Comparison of ENCODE assay signal across 21 cellular contexts in genomic region chr4:123093247-123093646, GRCh38.
DNase-seq lines count a peak whose midpoint lies in the region; ATAC-seq, FAIRE-seq and TF ChIP-seq lines count a peak whose summit lies in the region.
"Had no signal": no experiment of that assay in that cellular context is flagged by ENCODE, and none has a peak within 500 bp of the region (broad histone marks: within the 10 kb centered on the region; RNA-seq: fewer than 3 reads in every experiment).

No MANE protein-coding gene starts in this region.

- H3K9me3 Mint-ChIP-seq in activated CD8-positive, alpha-beta memory T cell treated with anti-CD3 and anti-CD28 coated beads, Interleukin-2, amount 10 ng/mL, durations not matched to agents 7 days and 5 days (ENCODE audit: low read depth): no peaks in the 10 kb centered on the region

- 100% methylated on average over 3 of the region's 3 CpGs for whole genome bisulfite sequencing in GM12878 (ENCODE audit: insufficient coverage, insufficient replicate concordance, low lambda C conversion rate, missing lambda C conversion rate)

- no peak overlapping the region for H2AFZ ChIP-seq in GM12878 (ENCODE audit: control insufficient read depth, low read depth, low read length)
- no peak overlapping the region for H2AFZ ChIP-seq in osteoblast (ENCODE audit: low read length)
- H2AFZ ChIP-seq: PC-9 had no signal

- H3K4me2 ChIP-seq in GM12878 (ENCODE audit: control insufficient read depth, insufficient read depth) (no peak overlapping the region), osteoblast (ENCODE audit: insufficient read depth, low read length) (no peak overlapping the region)
- H3K4me2 ChIP-seq: PC-9 had no signal

- no peak overlapping the region for H3K4me3 ChIP-seq in GM12878
- no peak overlapping the region for H3K4me3 ChIP-seq in osteoblast (ENCODE audit: insufficient read depth, low read length)
- H3K4me3 ChIP-seq in mucosa of descending colon: no peak overlapping the region
- H3K4me3 ChIP-seq: esophagus squamous epithelium, PC-9, SJSA1, uterus had no signal

- DNase-seq in activated CD8-positive, alpha-beta memory T cell treated with anti-CD3 and anti-CD28 coated beads, Interleukin-2, amount 10 ng/mL, durations not matched to agents 7 days and 5 days: no peak
- DNase-seq in activated CD8-positive, alpha-beta memory T cell treated with anti-CD3 and anti-CD28 coated beads for 24 hours: no peak
- DNase-seq in NCI-H69 (lab: John Stamatoyannopoulos, UW): peak; percentile 5
- no peak for DNase-seq in GM12878 (ENCODE audit: low read depth, low spot score)
- DNase-seq in osteoblast (ENCODE audit: insufficient read length, low spot score, missing footprints): no peak
- no peak for DNase-seq in mucosa of descending colon
- DNase-seq in kidney glomerular epithelial cell (lab: John Stamatoyannopoulos, UW): no peak
- DNase-seq: activated CD4-positive, CD25-positive, alpha-beta regulatory T cell; C1 segment of cervical spinal cord; esophagus squamous epithelium; HCEC 1CT; left ventricle myocardium superior; NCI-H1105 treated with DMSO at 0.1 percent for 48 hours; NCI-H2107; NCI-H524 treated with DMSO at 0.1 percent for 48 hours; PC-9; stimulated activated CD4-positive, alpha-beta T cell treated with anti-CD3 and anti-CD28 coated beads, Interleukin-4, amount 100 ng/mL, for 4 hours; uterus had no signal

- no peaks in the 10 kb centered on the region for H4K20me1 ChIP-seq in GM12878 (ENCODE audit: control insufficient read depth, insufficient read depth)
- no peaks in the 10 kb centered on the region for H4K20me1 ChIP-seq in osteoblast (ENCODE audit: insufficient read depth, low read length)

- intact Hi-C loops in GM12878 (cut with micrococcal nuclease; ENCODE audit: unreplicated experiment) (no loop called here), mucosa of descending colon (cut with DNase I, micrococcal nuclease) (no loop called here)

- BruUV-seq in GM12878 (replicated peaks; lab: Mats Ljungman, UMichigan): no TSS peak

- H3K9me3 ChIP-seq in GM12878 (replicated peaks; ENCODE audit: control insufficient read depth, insufficient read depth, low read length) (no peaks in the 10 kb centered on the region), osteoblast (ENCODE audit: low read depth, low read length) (no peaks in the 10 kb centered on the region), mucosa of descending colon (peaks cover 5% of the 10 kb centered on the region)
- H3K9me3 ChIP-seq: esophagus squamous epithelium, neutrophil, uterus had no signal

- CTCF ChIA-PET in activated CD8-positive, alpha-beta memory T cell treated with anti-CD3 and anti-CD28 coated beads, Interleukin-2, amount 10 ng/mL, durations not matched to agents 7 days and 5 days (lab: Charles Lee): no interaction called here
- CTCF ChIA-PET in GM12878 (lab: Yijun Ruan, JAX): interaction anchor here (1.7 kb wide), 1 partner anchor 9 kb away, joined by 6 read pairs; no protein-coding TSS in a partner anchor

- in situ Hi-C loops in GM12878 (cut with MboI): loop anchor here (10.0 kb wide), 1 partner anchor 572 kb away; no protein-coding TSS in a partner anchor

- no peak overlapping the region for H3K27ac Mint-ChIP-seq in activated CD8-positive, alpha-beta memory T cell treated with anti-CD3 and anti-CD28 coated beads, Interleukin-2, amount 10 ng/mL, durations not matched to agents 7 days and 5 days

- H3K4me3 Mint-ChIP-seq in activated CD8-positive, alpha-beta memory T cell treated with anti-CD3 and anti-CD28 coated beads, Interleukin-2, amount 10 ng/mL, durations not matched to agents 7 days and 5 days: no peak overlapping the region

- TF ChIP-seq RAD21 in GM12878 (IDR thresholded peaks at IDR 0.05; ENCODE audit: insufficient read depth, low read depth, low read length): no peak

- TF ChIP-seq CTCF in GM12878 (IDR thresholded peaks at IDR 0.05 in 2 of 3, conservative IDR thresholded peaks at IDR 0.05 in 1 of 3; ENCODE audit: control insufficient read depth in 2 of 3, extremely low read depth in 1 of 3, insufficient read depth in 1 of 3, low read depth in 3 of 3, low read length in 3 of 3): no peak
- TF ChIP-seq CTCF in osteoblast (IDR thresholded peaks at IDR 0.05; ENCODE audit: extremely low read depth, low read depth, low read length): peak; percentile 10
- TF ChIP-seq CTCF in mucosa of descending colon (IDR thresholded peaks at IDR 0.05): no peak

- POLR2A ChIA-PET in GM12878 (lab: Charles Lee): no interaction called here

- H3K4me1 ChIP-seq in GM12878 (ENCODE audit: control insufficient read depth, insufficient read depth, low read length) (no peaks in the 10 kb centered on the region), osteoblast (ENCODE audit: insufficient read depth, low read length) (no peaks in the 10 kb centered on the region), mucosa of descending colon (ENCODE audit: low read depth) (no peaks in the 10 kb centered on the region)
- H3K4me1 ChIP-seq: esophagus squamous epithelium, uterus had no signal

- H3K27ac ChIP-seq in GM12878 (ENCODE audit: control insufficient read depth, insufficient read depth) (no peak overlapping the region), osteoblast (ENCODE audit: low read depth, low read length) (no peak overlapping the region)
- H3K27ac ChIP-seq: esophagus squamous epithelium, neutrophil, PC-9, SJSA1, uterus had no signal

- TF ChIP-seq POLR2A in GM12878 (IDR thresholded peaks at IDR 0.05; ENCODE audit: low read depth, low read length): no peak

- peaks cover 0 to 3% of the 10 kb centered on the region in 2 experiments; a peak in 2 of 4 replicates for H3K36me3 ChIP-seq in GM12878 (ENCODE audit: control insufficient read depth in 2 of 2, insufficient read depth in 2 of 2, low read length in 1 of 2)
- H3K36me3 ChIP-seq in osteoblast (ENCODE audit: insufficient read depth, low read length): peaks cover 5% of the 10 kb centered on the region
- H3K36me3 ChIP-seq in mucosa of descending colon (ENCODE audit: low read depth): no peaks in the 10 kb centered on the region
- H3K36me3 ChIP-seq: neutrophil, uterus had no signal

- peaks cover 23% of the 10 kb centered on the region for H3K36me3 Mint-ChIP-seq in activated CD8-positive, alpha-beta memory T cell treated with anti-CD3 and anti-CD28 coated beads, Interleukin-2, amount 10 ng/mL, durations not matched to agents 7 days and 5 days

- SMC1A ChIA-PET in GM12878 (lab: Charles Lee; ENCODE audit: uncharacterized antibody, unreplicated experiment): interaction anchor here (1.5 kb wide), 1 partner anchor 9 kb away, joined by 11 read pairs; no protein-coding TSS in a partner anchor

- peak; percentile 23 for ATAC-seq in activated CD8-positive, alpha-beta memory T cell treated with anti-CD3 and anti-CD28 coated beads, Interleukin-2, amount 10 ng/mL, durations not matched to agents 7 days and 5 days
- peak; percentile 28 for ATAC-seq in GM12878
- no peak for ATAC-seq in mucosa of descending colon
- ATAC-seq in HG03469 (IDR thresholded peaks at IDR 0.05; ENCODE audit: unreplicated experiment): no peak
- ATAC-seq: left ventricle myocardium superior had no signal

- TF ChIP-seq EP300 in GM12878 (IDR thresholded peaks at IDR 0.05; ENCODE audit: borderline replicate concordance in 1 of 2, control insufficient read depth in 1 of 2, low read depth in 2 of 2, low read length in 2 of 2): no peak

- no peak overlapping the region for H3K9ac ChIP-seq in GM12878 (ENCODE audit: control insufficient read depth, insufficient read depth, low read length)

- H3K4me1 Mint-ChIP-seq in activated CD8-positive, alpha-beta memory T cell treated with anti-CD3 and anti-CD28 coated beads, Interleukin-2, amount 10 ng/mL, durations not matched to agents 7 days and 5 days: peaks cover 3% of the 10 kb centered on the region

- H3K27me3 ChIP-seq in GM12878 (replicated peaks in 1 of 2; ENCODE audit: control insufficient read depth in 2 of 2, insufficient read depth in 2 of 2, low read length in 1 of 2) (no peaks in the 10 kb centered on the region), osteoblast (ENCODE audit: insufficient read depth, low read length) (no peaks in the 10 kb centered on the region)
- H3K27me3 ChIP-seq: esophagus squamous epithelium, neutrophil, SJSA1, uterus had no signal

- FAIRE-seq in GM12878 (lab: Jason Lieb, UNC): no peak

- H3K79me2 ChIP-seq in GM12878 (ENCODE audit: control insufficient read depth, insufficient read depth, low read length) (no peaks in the 10 kb centered on the region), osteoblast (ENCODE audit: insufficient read depth, low read length) (no peaks in the 10 kb centered on the region)

- no peaks in the 10 kb centered on the region for H3K27me3 Mint-ChIP-seq in activated CD8-positive, alpha-beta memory T cell treated with anti-CD3 and anti-CD28 coated beads, Interleukin-2, amount 10 ng/mL, durations not matched to agents 7 days and 5 days

- RAD21 ChIA-PET in GM12878 (lab: Charles Lee; ENCODE audit: unreplicated experiment): no interaction called here

TF ChIP-seq in GM12878, 131 proteins besides CTCF, POLR2A, EP300 and RAD21:
- no peak for TF ChIP-seq IKZF2 (IDR thresholded peaks at IDR 0.05)
- no peak for TF ChIP-seq ZNF622 (IDR thresholded peaks at IDR 0.05)
- no peak for TF ChIP-seq RB1 (IDR thresholded peaks at IDR 0.05; ENCODE audit: borderline replicate concordance)
- TF ChIP-seq SP1 (IDR thresholded peaks at IDR 0.05; ENCODE audit: low read depth, low read length): no peak
- no peak for TF ChIP-seq ETV6 (conservative IDR thresholded peaks at IDR 0.05 in 1 of 2, IDR thresholded peaks at IDR 0.05 in 1 of 2; ENCODE audit: borderline replicate concordance in 1 of 2, low read depth in 1 of 2)
- TF ChIP-seq MEF2A (IDR thresholded peaks at IDR 0.05; ENCODE audit: insufficient read depth, low read depth, low read length): no peak
- TF ChIP-seq NFYA (IDR thresholded peaks at IDR 0.05; ENCODE audit: borderline replicate concordance, low read depth, low read length): no peak
- no peak for TF ChIP-seq HCFC1 (IDR thresholded peaks at IDR 0.05; ENCODE audit: low read length)
- no peak for TF ChIP-seq BACH1 (IDR thresholded peaks at IDR 0.05; ENCODE audit: borderline replicate concordance)
- TF ChIP-seq RFX5 (IDR thresholded peaks at IDR 0.05; ENCODE audit: low read depth, low read length): no peak

Comparison
In these comparisons a context has a peak if more than half of its experiments do, and no peak if none do; other contexts are left out.
1. ATAC-seq: peak in activated CD8-positive, alpha-beta memory T cell treated with anti-CD3 and anti-CD28 coated beads, Interleukin-2, amount 10 ng/mL, durations not matched to agents 7 days and 5 days (single experiment) and GM12878 (single experiment); none in mucosa of descending colon (single experiment) and HG03469 (single experiment).